In genomic region chr14:73239463-73240241, GRCh38 we compare ENCODE assay signal across 8 cellular contexts. TPM values are rescaled to one million over a fixed set of nuclear protein-coding genes. Genes with fewer than 3 reads are reported as not detected.
A peak's percentile ranks its signal among the peaks of the same experiment; 100 is the strongest.
DNase-seq lines count a peak whose midpoint lies in the region; ATAC-seq and TF ChIP-seq lines count a peak whose summit lies in the region.

No MANE protein-coding gene starts in this region.

- ATAC-seq in right cardiac atrium (peak; percentile 53 to 57), HG03159 (IDR thresholded peaks at IDR 0.05; ENCODE audit: unreplicated experiment) (no peak), GM18858 (IDR thresholded peaks at IDR 0.05; ENCODE audit: unreplicated experiment) (no peak)

- no peaks in the 10 kb centered on the region for H3K9me3 ChIP-seq in GM23248 (ENCODE audit: low read depth)
- H3K9me3 ChIP-seq in right cardiac atrium (ENCODE audit: control insufficient read depth, low read length) = no peaks in the 10 kb centered on the region
- H3K9me3 ChIP-seq in sigmoid colon = no peaks in the 10 kb centered on the region

- in situ Hi-C loops in GM23248 (cut with MboI) = no loop called here

- H4K20me1 ChIP-seq in GM23248 (ENCODE audit: insufficient read depth) = no peaks in the 10 kb centered on the region

- H3K27ac ChIP-seq in GM23248 (no peak overlapping the region), right cardiac atrium (ENCODE audit: low read length) (no peak overlapping the region), sigmoid colon (peak overlapping the region; percentile 39 to 82 (median 66))

- DNase-seq in GM23248 = peak; percentile 71
- DNase-seq in astrocyte of the hippocampus (ENCODE audit: low read depth, low spot score) = peak; percentile 89
- DNase-seq in right cardiac atrium = peak; percentile 51 to 90 (median 80)
- peak; percentile 88 for DNase-seq in sigmoid colon
- DNase-seq in cortex of kidney (lab: John Stamatoyannopoulos, UW) = no peak
- DNase-seq in stimulated activated CD4-positive, alpha-beta T cell treated with anti-CD3 and anti-CD28 coated beads, Interleukin-1b, Interleukin-23, amount 100 ng/mL, for 48 hours = no peak

- no peak overlapping the region for H3K9ac ChIP-seq in GM23248

- H3K36me3 ChIP-seq in GM23248 (ENCODE audit: low read depth) (no peaks in the 10 kb centered on the region), sigmoid colon (peaks cover 0 to 2% (median 0%) of the 10 kb centered on the region in 4 donors)

- no peak for TF ChIP-seq CTCF in sigmoid colon (IDR thresholded peaks at IDR 0.05)

- WGBS in GM23248 (ENCODE audit: low coverage in 1 of 2, low lambda C conversion rate in 2 of 2, missing lambda C conversion rate in 2 of 2), 2 experiments = 8 to 11% methylated on average over 27 to 47 of the region's 47 CpGs
- 10% methylated on average over 47 of the region's 47 CpGs for WGBS in right cardiac atrium
- WGBS in sigmoid colon, 2 donors = 32 to 61% methylated on average over 47 of the region's 47 CpGs

- peak overlapping the region; percentile 81 for H3K4me2 ChIP-seq in GM23248 (ENCODE audit: unreplicated experiment)

- intact Hi-C loops in right cardiac atrium (cut with DNase I) = no loop called here
- intact Hi-C loops in sigmoid colon (cut with DNase I) = no loop called here

- H3K4me1 ChIP-seq in GM23248 (ENCODE audit: insufficient read depth) (peaks cover 17% of the 10 kb centered on the region), right cardiac atrium (ENCODE audit: control insufficient read depth, insufficient read depth, low read length) (peaks cover 7% of the 10 kb centered on the region), sigmoid colon (peaks cover 0 to 65% (median 54%) of the 10 kb centered on the region in 4 donors)

- no peak for TF ChIP-seq EP300 in sigmoid colon (IDR thresholded peaks at IDR 0.05)

- no peaks in the 10 kb centered on the region for H3K79me2 ChIP-seq in GM23248 (ENCODE audit: insufficient read depth)

- no peak for TF ChIP-seq POLR2A in sigmoid colon (IDR thresholded peaks at IDR 0.05)

- H3F3A ChIP-seq in GM23248 (ENCODE audit: insufficient read depth) = peaks cover 12% of the 10 kb centered on the region

- peak overlapping the region; percentile 46 for H3K4me3 ChIP-seq in GM23248
- peak overlapping the region; percentile 32 for H3K4me3 ChIP-seq in right cardiac atrium (ENCODE audit: low read length)
- peak overlapping the region; percentile 34 to 57 (median 49) for H3K4me3 ChIP-seq in sigmoid colon

- H2AFZ ChIP-seq in GM23248 = no peak overlapping the region

- no peaks in the 10 kb centered on the region for H3K9me2 ChIP-seq in GM23248 (ENCODE audit: insufficient read depth)

- peaks cover 35% of the 10 kb centered on the region for H3K27me3 ChIP-seq in GM23248 (replicated peaks; ENCODE audit: insufficient read depth)
- no peaks in the 10 kb centered on the region for H3K27me3 ChIP-seq in right cardiac atrium (ENCODE audit: control insufficient read depth, insufficient read depth)
- H3K27me3 ChIP-seq in sigmoid colon = peaks cover 7 to 35% (median 11%) of the 10 kb centered on the region in 3 donors

RNA-seq across cellular contexts. Expression of gene PAPLN, which starts 2.3 kb away (rescaled TPM):
- total RNA-seq in GM23248 (2014; rRNA removed; shearing (Covaris generic)) = 0.22 and 1.0 TPM in 2 replicates
- 0.51 and 0.98 TPM in 2 replicates for polyA plus RNA-seq in GM23248 (2016; fragmentation: Nextera tagmentation; extraction: Ambion mirVana)
- 10 to 100 TPM in 1 of 4 donors, 1 to 10 TPM in 3; 2.9 to 13.5 (median 7.3) TPM for total RNA-seq in right cardiac atrium
- polyA plus RNA-seq in right cardiac atrium = 6.0 TPM
- total RNA-seq in sigmoid colon = 10 to 100 TPM; 11.8 to 52.1 (median 18.5) TPM
- polyA plus RNA-seq in sigmoid colon = 10 to 100 TPM in 1 of 3 donors, 1 to 10 TPM in 1, under 1 TPM in 1; 0.46 to 13.6 (median 1.2) TPM

Comparison
In these comparisons a context has a peak if more than half of its experiments do, and no peak if none do; other contexts are left out.
1. DNase-seq: peak in GM23248 (single experiment), astrocyte of the hippocampus (single experiment), right cardiac atrium (3 of 3) and sigmoid colon (single experiment); none in cortex of kidney (single experiment) and stimulated activated CD4-positive, alpha-beta T cell treated with anti-CD3 and anti-CD28 coated beads, Interleukin-1b, Interleukin-23, amount 100 ng/mL, for 48 hours (single experiment).
2. H3K27ac ChIP-seq: peak in sigmoid colon (4 of 4); none in GM23248 (single experiment) and right cardiac atrium (single experiment).
3. ATAC-seq: peak in right cardiac atrium (2 of 2); none in HG03159 (single experiment) and GM18858 (single experiment).
4. Peak in every context shown above with its lines, with median percentiles within 50 percentile points of each other: H3K4me3 ChIP-seq.